Comparison of ENCODE assay signal across 1 cellular context in the genomic region with DNA sequence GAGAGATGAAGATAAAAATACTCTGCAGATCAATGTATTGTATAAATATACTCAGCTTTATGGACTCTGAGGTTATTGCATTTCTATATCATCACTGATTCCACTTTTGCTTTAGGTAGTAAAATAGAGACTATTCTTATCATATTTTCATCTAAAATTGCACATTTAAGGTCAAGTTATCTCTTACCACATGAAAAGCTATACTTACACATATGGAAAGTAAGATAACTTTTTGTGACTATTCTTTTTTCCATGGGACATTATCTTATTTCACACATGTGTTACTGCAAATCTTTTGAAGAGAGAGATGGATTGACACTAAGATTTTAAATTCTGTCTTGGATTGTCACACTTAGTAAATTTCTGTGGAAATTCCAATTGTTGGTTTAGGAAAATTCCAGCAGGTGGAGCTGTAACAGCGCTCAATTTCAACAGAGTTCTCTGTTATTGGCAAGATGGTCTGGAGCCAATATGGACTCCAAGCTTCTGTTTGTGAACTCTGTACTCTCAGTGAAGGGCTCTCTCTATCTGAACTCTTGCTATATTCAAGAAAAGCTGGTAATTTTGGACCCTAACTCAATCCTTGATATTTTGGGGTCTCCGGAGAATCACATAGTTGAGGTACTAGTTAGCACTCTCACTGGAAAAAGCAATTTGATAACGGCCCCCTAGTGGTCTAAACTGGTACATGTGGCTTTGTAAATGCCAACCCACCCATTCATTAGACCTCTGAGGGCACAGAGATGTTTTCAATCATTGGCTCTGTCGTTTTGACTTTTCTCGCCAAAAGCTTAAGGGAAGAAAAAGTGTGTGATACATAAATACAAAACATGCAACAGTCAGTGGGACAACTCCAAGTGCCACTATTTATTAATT.
TF ChIP-seq lines count a peak whose summit lies in the region.

No MANE protein-coding gene starts in this region.

TF ChIP-seq in H1, 55 proteins besides CTCF, POLR2A, EP300 and RAD21 (continued from another document):
- TF ChIP-seq, protein P1, sequence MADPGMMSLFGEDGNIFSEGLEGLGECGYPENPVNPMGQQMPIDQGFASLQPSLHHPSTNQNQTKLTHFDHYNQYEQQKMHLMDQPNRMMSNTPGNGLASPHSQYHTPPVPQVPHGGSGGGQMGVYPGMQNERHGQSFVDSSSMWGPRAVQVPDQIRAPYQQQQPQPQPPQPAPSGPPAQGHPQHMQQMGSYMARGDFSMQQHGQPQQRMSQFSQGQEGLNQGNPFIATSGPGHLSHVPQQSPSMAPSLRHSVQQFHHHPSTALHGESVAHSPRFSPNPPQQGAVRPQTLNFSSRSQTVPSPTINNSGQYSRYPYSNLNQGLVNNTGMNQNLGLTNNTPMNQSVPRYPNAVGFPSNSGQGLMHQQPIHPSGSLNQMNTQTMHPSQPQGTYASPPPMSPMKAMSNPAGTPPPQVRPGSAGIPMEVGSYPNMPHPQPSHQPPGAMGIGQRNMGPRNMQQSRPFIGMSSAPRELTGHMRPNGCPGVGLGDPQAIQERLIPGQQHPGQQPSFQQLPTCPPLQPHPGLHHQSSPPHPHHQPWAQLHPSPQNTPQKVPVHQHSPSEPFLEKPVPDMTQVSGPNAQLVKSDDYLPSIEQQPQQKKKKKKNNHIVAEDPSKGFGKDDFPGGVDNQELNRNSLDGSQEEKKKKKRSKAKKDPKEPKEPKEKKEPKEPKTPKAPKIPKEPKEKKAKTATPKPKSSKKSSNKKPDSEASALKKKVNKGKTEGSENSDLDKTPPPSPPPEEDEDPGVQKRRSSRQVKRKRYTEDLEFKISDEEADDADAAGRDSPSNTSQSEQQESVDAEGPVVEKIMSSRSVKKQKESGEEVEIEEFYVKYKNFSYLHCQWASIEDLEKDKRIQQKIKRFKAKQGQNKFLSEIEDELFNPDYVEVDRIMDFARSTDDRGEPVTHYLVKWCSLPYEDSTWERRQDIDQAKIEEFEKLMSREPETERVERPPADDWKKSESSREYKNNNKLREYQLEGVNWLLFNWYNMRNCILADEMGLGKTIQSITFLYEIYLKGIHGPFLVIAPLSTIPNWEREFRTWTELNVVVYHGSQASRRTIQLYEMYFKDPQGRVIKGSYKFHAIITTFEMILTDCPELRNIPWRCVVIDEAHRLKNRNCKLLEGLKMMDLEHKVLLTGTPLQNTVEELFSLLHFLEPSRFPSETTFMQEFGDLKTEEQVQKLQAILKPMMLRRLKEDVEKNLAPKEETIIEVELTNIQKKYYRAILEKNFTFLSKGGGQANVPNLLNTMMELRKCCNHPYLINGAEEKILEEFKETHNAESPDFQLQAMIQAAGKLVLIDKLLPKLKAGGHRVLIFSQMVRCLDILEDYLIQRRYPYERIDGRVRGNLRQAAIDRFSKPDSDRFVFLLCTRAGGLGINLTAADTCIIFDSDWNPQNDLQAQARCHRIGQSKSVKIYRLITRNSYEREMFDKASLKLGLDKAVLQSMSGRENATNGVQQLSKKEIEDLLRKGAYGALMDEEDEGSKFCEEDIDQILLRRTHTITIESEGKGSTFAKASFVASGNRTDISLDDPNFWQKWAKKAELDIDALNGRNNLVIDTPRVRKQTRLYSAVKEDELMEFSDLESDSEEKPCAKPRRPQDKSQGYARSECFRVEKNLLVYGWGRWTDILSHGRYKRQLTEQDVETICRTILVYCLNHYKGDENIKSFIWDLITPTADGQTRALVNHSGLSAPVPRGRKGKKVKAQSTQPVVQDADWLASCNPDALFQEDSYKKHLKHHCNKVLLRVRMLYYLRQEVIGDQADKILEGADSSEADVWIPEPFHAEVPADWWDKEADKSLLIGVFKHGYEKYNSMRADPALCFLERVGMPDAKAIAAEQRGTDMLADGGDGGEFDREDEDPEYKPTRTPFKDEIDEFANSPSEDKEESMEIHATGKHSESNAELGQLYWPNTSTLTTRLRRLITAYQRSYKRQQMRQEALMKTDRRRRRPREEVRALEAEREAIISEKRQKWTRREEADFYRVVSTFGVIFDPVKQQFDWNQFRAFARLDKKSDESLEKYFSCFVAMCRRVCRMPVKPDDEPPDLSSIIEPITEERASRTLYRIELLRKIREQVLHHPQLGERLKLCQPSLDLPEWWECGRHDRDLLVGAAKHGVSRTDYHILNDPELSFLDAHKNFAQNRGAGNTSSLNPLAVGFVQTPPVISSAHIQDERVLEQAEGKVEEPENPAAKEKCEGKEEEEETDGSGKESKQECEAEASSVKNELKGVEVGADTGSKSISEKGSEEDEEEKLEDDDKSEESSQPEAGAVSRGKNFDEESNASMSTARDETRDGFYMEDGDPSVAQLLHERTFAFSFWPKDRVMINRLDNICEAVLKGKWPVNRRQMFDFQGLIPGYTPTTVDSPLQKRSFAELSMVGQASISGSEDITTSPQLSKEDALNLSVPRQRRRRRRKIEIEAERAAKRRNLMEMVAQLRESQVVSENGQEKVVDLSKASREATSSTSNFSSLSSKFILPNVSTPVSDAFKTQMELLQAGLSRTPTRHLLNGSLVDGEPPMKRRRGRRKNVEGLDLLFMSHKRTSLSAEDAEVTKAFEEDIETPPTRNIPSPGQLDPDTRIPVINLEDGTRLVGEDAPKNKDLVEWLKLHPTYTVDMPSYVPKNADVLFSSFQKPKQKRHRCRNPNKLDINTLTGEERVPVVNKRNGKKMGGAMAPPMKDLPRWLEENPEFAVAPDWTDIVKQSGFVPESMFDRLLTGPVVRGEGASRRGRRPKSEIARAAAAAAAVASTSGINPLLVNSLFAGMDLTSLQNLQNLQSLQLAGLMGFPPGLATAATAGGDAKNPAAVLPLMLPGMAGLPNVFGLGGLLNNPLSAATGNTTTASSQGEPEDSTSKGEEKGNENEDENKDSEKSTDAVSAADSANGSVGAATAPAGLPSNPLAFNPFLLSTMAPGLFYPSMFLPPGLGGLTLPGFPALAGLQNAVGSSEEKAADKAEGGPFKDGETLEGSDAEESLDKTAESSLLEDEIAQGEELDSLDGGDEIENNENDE (IDR thresholded peaks at IDR 0.05; ENCODE audit: insufficient replicate concordance, low read length) = peak; percentile 28
- peak; percentile 51 for TF ChIP-seq KDM4A (IDR thresholded peaks at IDR 0.05; ENCODE audit: low read depth, low read length, severe bottlenecking)
- TF ChIP-seq YY1 (IDR thresholded peaks at IDR 0.05; ENCODE audit: low read depth, low read length) = peak; percentile 79
- peak; percentile 54; the same call in 1 of the 2 replicates for TF ChIP-seq TEAD4 (IDR thresholded peaks at IDR 0.05; ENCODE audit: low read depth, low read length)
